In genomic region chr19:51259348-51260245, GRCh38 we compare ENCODE assay signal across 9 cellular contexts. TPM values are rescaled to one million over a fixed set of nuclear protein-coding genes. Genes with fewer than 3 reads are reported as not detected.
DNase-seq lines count a peak whose midpoint lies in the region; ATAC-seq lines count a peak whose summit lies in the region.
"Had no signal": no experiment of that assay in that cellular context is flagged by ENCODE, and none has a peak within 500 bp of the region (broad histone marks: within the 10 kb centered on the region; RNA-seq: fewer than 3 reads in every experiment).

No MANE protein-coding gene starts in this region.

- peak; percentile 25 for DNase-seq in NCI-H748 (lab: John Stamatoyannopoulos, UW; ENCODE audit: unreplicated experiment)
- DNase-seq in NCI-H748 treated with DMSO at 0.1 percent for 48 hours (lab: John Stamatoyannopoulos, UW) = no peak
- DNase-seq in LoVo (ENCODE audit: low spot score) = peak; percentile 9
- peak; percentile 3 to 20 for DNase-seq in activated CD4-positive, alpha-beta T cell treated with anti-CD3 and anti-CD28 coated beads for 4 hours
- peak; percentile 58 for DNase-seq in pons (ENCODE audit: low spot score)

- ATAC-seq in esophagus mucosa = peak; percentile 33
- no peak for ATAC-seq in GM19452 (IDR thresholded peaks at IDR 0.05; ENCODE audit: unreplicated experiment)
- no peak for ATAC-seq in GM19463 (IDR thresholded peaks at IDR 0.05; ENCODE audit: unreplicated experiment)

RNA-seq across cellular contexts. Expression of gene SIGLECL1, which starts 8.7 kb away (rescaled TPM):
- not detected for total RNA-seq in esophagus mucosa
- total RNA-seq: thoracic aorta had no signal

RNA-seq across cellular contexts. Expression of gene CD33, which starts 34.7 kb away (rescaled TPM):
- 0.40 TPM for total RNA-seq in esophagus mucosa

RNA-seq across cellular contexts. Expression of gene IGLON5, which starts 51.8 kb away (rescaled TPM):
- total RNA-seq in esophagus mucosa = not detected
